In genomic region chr11:81970886-81971285, GRCh38 we compare ENCODE assay signal across 20 cellular contexts.
"Had no signal": no experiment of that assay in that cellular context is flagged by ENCODE, and none has a peak within 500 bp of the region (broad histone marks: within the 10 kb centered on the region; RNA-seq: fewer than 3 reads in every experiment).

No MANE protein-coding gene starts in this region.

- ATAC-seq: activated T-cell treated with anti-CD3 and anti-CD28 coated beads, Interleukin-2, amount 50 U/mL, for 72 hours; heart left ventricle; left lobe of liver; lower lobe of right lung; naive thymus-derived CD8-positive, alpha-beta T cell; stimulated activated naive B cell treated with anti-CD40 and anti-IgM and Interleukin-4, amounts not matched to agents 10 μg/mL and 1 μg/mL and 100 μg/mL, for 72 hours had no signal

- DNase-seq: activated CD4-positive, alpha-beta memory T cell treated with anti-CD3 and anti-CD28 coated beads for 36 hours; activated CD4-positive, CD25-positive, alpha-beta regulatory T cell treated with anti-CD3 and anti-CD28 coated beads, Interleukin-2, amount 50 U/mL, for 72 hours; activated effector memory CD4-positive, alpha-beta T cell treated with Interleukin-2 at 50 U/mL for 16 hours; activated naive CD4-positive, alpha-beta T cell treated with anti-CD3 and anti-CD28 coated beads for 36 hours; activated naive CD8-positive, alpha-beta T cell treated with anti-CD3 and anti-CD28 coated beads, Interleukin-2, amount 10 ng/mL, durations not matched to agents 7 days and 5 days; activated T-cell treated with anti-CD3 and anti-CD28 coated beads, Interleukin-2, amount 50 U/mL, for 72 hours; amniotic stem cell; heart left ventricle; lower lobe of right lung; naive thymus-derived CD8-positive, alpha-beta T cell; retina; sigmoid colon; stimulated activated CD4-positive, alpha-beta T cell treated with anti-CD3 and anti-CD28 coated beads, Interleukin-2, amount 100 ng/mL, for 48 hours; stimulated activated CD8-positive, alpha-beta memory T cell treated with anti-CD3 and anti-CD28 coated beads, Interleukin-4, amount 100 ng/mL, for 48 hours; stimulated activated naive B cell treated with anti-CD40 and anti-IgM and Interleukin-4, amounts not matched to agents 10 μg/mL and 1 μg/mL and 100 μg/mL, for 72 hours; transverse colon had no signal

- H3K4me2 ChIP-seq: neural progenitor cell had no signal

- H3K27me3 ChIP-seq: heart left ventricle, neural progenitor cell, sigmoid colon, transverse colon had no signal

- H3K9me3 ChIP-seq: heart left ventricle, lower lobe of right lung, sigmoid colon, transverse colon had no signal

- H3K4me1 ChIP-seq: heart left ventricle, lower lobe of right lung, neural progenitor cell, sigmoid colon, transverse colon had no signal

- H3K36me3 ChIP-seq: heart left ventricle, lower lobe of right lung, neural progenitor cell, sigmoid colon, transverse colon had no signal

- H3K27ac ChIP-seq: epithelial cell of prostate, heart left ventricle, lower lobe of right lung, neural progenitor cell, sigmoid colon, transverse colon, VCaP had no signal

- H2AFZ ChIP-seq: neural progenitor cell had no signal

- H3K4me3 ChIP-seq: heart left ventricle, lower lobe of right lung, neural progenitor cell, sigmoid colon, transverse colon had no signal
